ENCODE assay signal across 23 cellular contexts in genomic region chr9:86304236-86304730, GRCh38. TPM values are rescaled to one million over a fixed set of nuclear protein-coding genes. Genes with fewer than 3 reads are reported as not detected.
DNase-seq lines count a peak whose midpoint lies in the region; ATAC-seq and TF ChIP-seq lines count a peak whose summit lies in the region.
"Had no signal": no experiment of that assay in that cellular context is flagged by ENCODE, and none has a peak within 500 bp of the region (broad histone marks: within the 10 kb centered on the region; RNA-seq: fewer than 3 reads in every experiment).

No MANE protein-coding gene starts in this region.

- TF ChIP-seq CTCF in brain microvascular endothelial cell (IDR thresholded peaks at IDR 0.05; ENCODE audit: low read depth, low read length, missing control alignments) = no peak

- no peak for ATAC-seq in naive thymus-derived CD8-positive, alpha-beta T cell
- ATAC-seq in GM21447 (IDR thresholded peaks at IDR 0.05; ENCODE audit: unreplicated experiment) (no peak), HG03097 (IDR thresholded peaks at IDR 0.05; ENCODE audit: low FRiP score, unreplicated experiment) (no peak)
- ATAC-seq: A549, heart left ventricle had no signal

- peaks cover 26% of the 10 kb centered on the region for H3K4me1 ChIP-seq in HUES48 (ENCODE audit: control insufficient read depth, insufficient read depth, low read length)
- H3K4me1 ChIP-seq: A549, heart left ventricle, right atrium auricular region had no signal

- peak overlapping the region; percentile 55 for H3K27ac Mint-ChIP-seq in T-helper 1 cell treated with Interleukin-12 subunit alpha and Interleukin-12 subunit beta and Interleukin-4 antibody, amounts not matched to agents 30 μg/mL and 1 μg/mL, for 36 hours
- H3K27ac Mint-ChIP-seq in activated T-helper 2 cell treated with anti-CD3 and anti-CD28 coated beads, Interferon-gamma antibody, Interleukin-2, Interleukin-4, amounts not matched to agents 10 μg/mL and 5 μg/mL and 100 μg/mL, durations not matched to agents 14 hours and 24 hours and 36 hours = peak overlapping the region; percentile 95
- H3K27ac Mint-ChIP-seq in naive thymus-derived CD8-positive, alpha-beta T cell = peak overlapping the region in 6 of 10 donors; percentile 43 to 85 (median 68)

- POLR2A ChIA-PET in naive thymus-derived CD8-positive, alpha-beta T cell (lab: Charles Lee) = interaction anchor here (1.5 kb wide), 1 partner anchor 22 kb away, joined by 5 read pairs; the partner anchor contains the start of gene ISCA1

- H3K4me3 ChIP-seq in HUES48 (ENCODE audit: low read depth, low read length) (peak overlapping the region; percentile 1; the same call in 1 of the 2 replicates), brain microvascular endothelial cell (ENCODE audit: low read depth, low read length) (no peak overlapping the region)
- H3K4me3 ChIP-seq: A549, heart left ventricle, right atrium auricular region had no signal

- intact Hi-C loops in activated T-helper 2 cell treated with anti-CD3 and anti-CD28 coated beads, Interferon-gamma antibody, Interleukin-2, Interleukin-4, amounts not matched to agents 10 μg/mL and 5 μg/mL and 100 μg/mL, durations not matched to agents 14 hours and 24 hours and 36 hours (cut with micrococcal nuclease) = no loop called here

- H3K27ac ChIP-seq in HUES48 (ENCODE audit: low read depth, low read length) = peak overlapping the region; percentile 83
- H3K27ac ChIP-seq in brain microvascular endothelial cell = no peak overlapping the region
- H3K27ac ChIP-seq: A549, C4-2B, heart left ventricle, right atrium auricular region had no signal

- in situ Hi-C loops in brain microvascular endothelial cell (cut with HindIII; ENCODE audit: low pct_ligation_motif_present, low sequenced_read_pairs) = no loop called here

- H3K4me1 Mint-ChIP-seq in T-helper 1 cell treated with Interleukin-12 subunit alpha and Interleukin-12 subunit beta and Interleukin-4 antibody, amounts not matched to agents 30 μg/mL and 1 μg/mL, for 36 hours (ENCODE audit: low read depth) = peaks cover 28% of the 10 kb centered on the region
- peaks cover 41% of the 10 kb centered on the region for H3K4me1 Mint-ChIP-seq in activated T-helper 2 cell treated with anti-CD3 and anti-CD28 coated beads, Interferon-gamma antibody, Interleukin-2, Interleukin-4, amounts not matched to agents 10 μg/mL and 5 μg/mL and 100 μg/mL, durations not matched to agents 14 hours and 24 hours and 36 hours (ENCODE audit: low read depth)
- H3K4me1 Mint-ChIP-seq in naive thymus-derived CD8-positive, alpha-beta T cell = peaks cover 11 to 19% (median 16%) of the 10 kb centered on the region in 4 donors

- DNase-seq in T-helper 1 cell = no peak
- DNase-seq in activated T-helper 2 cell treated with anti-CD3 and anti-CD28 coated beads, Interferon-gamma antibody, Interleukin-2, Interleukin-4, amounts not matched to agents 10 μg/mL and 5 μg/mL and 100 μg/mL, durations not matched to agents 14 hours and 24 hours and 36 hours (ENCODE audit: low spot score) = no peak
- DNase-seq in naive thymus-derived CD8-positive, alpha-beta T cell = no peak
- DNase-seq in brain microvascular endothelial cell = no peak
- DNase-seq: activated CD4-positive, alpha-beta T cell treated with anti-CD3 and anti-CD28 coated beads for 1 hour; amygdala; DMS79 treated with DMSO at 0.1 percent for 48 hours; effector CD8-positive, alpha-beta T cell; heart left ventricle; islet precursor cell; mesenchymal stem cell; NCI-H1694 treated with DMSO at 0.1 percent for 48 hours; NCI-H526; SHP77 had no signal

- H3K4me3 Mint-ChIP-seq in T-helper 1 cell treated with Interleukin-12 subunit alpha and Interleukin-12 subunit beta and Interleukin-4 antibody, amounts not matched to agents 30 μg/mL and 1 μg/mL, for 36 hours = no peak overlapping the region
- peak overlapping the region; percentile 21 for H3K4me3 Mint-ChIP-seq in activated T-helper 2 cell treated with anti-CD3 and anti-CD28 coated beads, Interferon-gamma antibody, Interleukin-2, Interleukin-4, amounts not matched to agents 10 μg/mL and 5 μg/mL and 100 μg/mL, durations not matched to agents 14 hours and 24 hours and 36 hours (ENCODE audit: low read depth)
- H3K4me3 Mint-ChIP-seq in naive thymus-derived CD8-positive, alpha-beta T cell = peak overlapping the region in 1 of 10 donors; percentile 13

- H3K36me3 Mint-ChIP-seq in T-helper 1 cell treated with Interleukin-12 subunit alpha and Interleukin-12 subunit beta and Interleukin-4 antibody, amounts not matched to agents 30 μg/mL and 1 μg/mL, for 36 hours (ENCODE audit: low read depth) = peaks cover 48% of the 10 kb centered on the region
- peaks cover 80% of the 10 kb centered on the region for H3K36me3 Mint-ChIP-seq in activated T-helper 2 cell treated with anti-CD3 and anti-CD28 coated beads, Interferon-gamma antibody, Interleukin-2, Interleukin-4, amounts not matched to agents 10 μg/mL and 5 μg/mL and 100 μg/mL, durations not matched to agents 14 hours and 24 hours and 36 hours (ENCODE audit: low read depth)
- peaks cover 0 to 84% (median 28%) of the 10 kb centered on the region in 3 donors for H3K36me3 Mint-ChIP-seq in naive thymus-derived CD8-positive, alpha-beta T cell

- H3K27me3 Mint-ChIP-seq in T-helper 1 cell treated with Interleukin-12 subunit alpha and Interleukin-12 subunit beta and Interleukin-4 antibody, amounts not matched to agents 30 μg/mL and 1 μg/mL, for 36 hours (ENCODE audit: low read depth) = no peaks in the 10 kb centered on the region
- H3K27me3 Mint-ChIP-seq in activated T-helper 2 cell treated with anti-CD3 and anti-CD28 coated beads, Interferon-gamma antibody, Interleukin-2, Interleukin-4, amounts not matched to agents 10 μg/mL and 5 μg/mL and 100 μg/mL, durations not matched to agents 14 hours and 24 hours and 36 hours (ENCODE audit: low read depth) = no peaks in the 10 kb centered on the region
- H3K27me3 Mint-ChIP-seq in naive thymus-derived CD8-positive, alpha-beta T cell = no peaks in the 10 kb centered on the region
- H3K27me3 Mint-ChIP-seq: stimulated activated naive CD8-positive, alpha-beta T cell treated with anti-CD3 and anti-CD28 coated beads, Interleukin-15, Interleukin-2, amounts not matched to agents 100 ng/mL and 50 ng/mL, for 24 hours had no signal

- H3K36me3 ChIP-seq in HUES48 (ENCODE audit: control insufficient read depth, insufficient read depth, low read length) (peaks cover 74% of the 10 kb centered on the region), brain microvascular endothelial cell (replicated peaks) (peaks cover 58% of the 10 kb centered on the region)

- H3K27me3 ChIP-seq in HUES48 (ENCODE audit: control insufficient read depth, insufficient read depth, low read length) (no peaks in the 10 kb centered on the region), brain microvascular endothelial cell (replicated peaks) (no peaks in the 10 kb centered on the region)
- H3K27me3 ChIP-seq: heart left ventricle, right atrium auricular region had no signal

- no peaks in the 10 kb centered on the region for H3K9me3 ChIP-seq in HUES48 (ENCODE audit: control insufficient read depth, insufficient read depth, low read length)
- H3K9me3 ChIP-seq: A549, heart left ventricle, right atrium auricular region had no signal

- H3K9ac ChIP-seq in HUES48 (ENCODE audit: low read depth, low read length) = no peak overlapping the region

- no peaks in the 10 kb centered on the region for H3K9me3 Mint-ChIP-seq in T-helper 1 cell treated with Interleukin-12 subunit alpha and Interleukin-12 subunit beta and Interleukin-4 antibody, amounts not matched to agents 30 μg/mL and 1 μg/mL, for 36 hours
- no peaks in the 10 kb centered on the region for H3K9me3 Mint-ChIP-seq in activated T-helper 2 cell treated with anti-CD3 and anti-CD28 coated beads, Interferon-gamma antibody, Interleukin-2, Interleukin-4, amounts not matched to agents 10 μg/mL and 5 μg/mL and 100 μg/mL, durations not matched to agents 14 hours and 24 hours and 36 hours
- no peaks in the 10 kb centered on the region for H3K9me3 Mint-ChIP-seq in naive thymus-derived CD8-positive, alpha-beta T cell
- H3K9me3 Mint-ChIP-seq: stimulated activated naive CD8-positive, alpha-beta T cell treated with anti-CD3 and anti-CD28 coated beads, Interleukin-15, Interleukin-2, amounts not matched to agents 100 ng/mL and 50 ng/mL, for 24 hours had no signal

RNA-seq across cellular contexts. Expression of gene ISCA1, which starts 21.9 kb away (rescaled TPM):
- total RNA-seq in activated T-helper 2 cell treated with anti-CD3 and anti-CD28 coated beads, Interferon-gamma antibody, Interleukin-2, Interleukin-4, amounts not matched to agents 10 μg/mL and 5 μg/mL and 100 μg/mL, durations not matched to agents 14 hours and 24 hours and 36 hours = 28.5 and 28.9 TPM in 2 replicates
- 10 to 100 TPM; 39.1 to 42.2 TPM for total RNA-seq in naive thymus-derived CD8-positive, alpha-beta T cell
- polyA plus RNA-seq in naive thymus-derived CD8-positive, alpha-beta T cell = 10 to 100 TPM; 36.7 to 57.7 (median 41.4) TPM

RNA-seq across cellular contexts. Expression of gene C9orf153, which starts 44.8 kb away (rescaled TPM):
- 0.34 and 0.41 TPM in 2 replicates for total RNA-seq in activated T-helper 2 cell treated with anti-CD3 and anti-CD28 coated beads, Interferon-gamma antibody, Interleukin-2, Interleukin-4, amounts not matched to agents 10 μg/mL and 5 μg/mL and 100 μg/mL, durations not matched to agents 14 hours and 24 hours and 36 hours
- 1 to 10 TPM in 1 of 2 experiments, under 1 TPM in 1; 0.77 to 1.1 TPM for total RNA-seq in naive thymus-derived CD8-positive, alpha-beta T cell
- polyA plus RNA-seq in naive thymus-derived CD8-positive, alpha-beta T cell = under 1 TPM in 1 of 3 donors, not detected in 2; 0.45 TPM
- total RNA-seq: M059J had no signal

RNA-seq across cellular contexts. Expression of gene TUT7, which starts 49.9 kb away (rescaled TPM):
- 41.5 and 41.9 TPM in 2 replicates for total RNA-seq in activated T-helper 2 cell treated with anti-CD3 and anti-CD28 coated beads, Interferon-gamma antibody, Interleukin-2, Interleukin-4, amounts not matched to agents 10 μg/mL and 5 μg/mL and 100 μg/mL, durations not matched to agents 14 hours and 24 hours and 36 hours
- total RNA-seq in naive thymus-derived CD8-positive, alpha-beta T cell = 10 to 100 TPM; 48.8 to 50.5 TPM
- 10 to 100 TPM in 2 of 3 donors, 1 to 10 TPM in 1; 9.6 to 16.9 (median 14.3) TPM for polyA plus RNA-seq in naive thymus-derived CD8-positive, alpha-beta T cell
